ENCODE assay signal across 22 cellular contexts in genomic region chr2:137255345-137255744, GRCh38.
DNase-seq lines count a peak whose midpoint lies in the region; ATAC-seq, FAIRE-seq and TF ChIP-seq lines count a peak whose summit lies in the region.
"Had no signal": no experiment of that assay in that cellular context is flagged by ENCODE, and none has a peak within 500 bp of the region (broad histone marks: within the 10 kb centered on the region; RNA-seq: fewer than 3 reads in every experiment).

No MANE protein-coding gene starts in this region.

- H2BK5ac ChIP-seq in H1 (ENCODE audit: low read depth, low read length): no peak overlapping the region; the same call in 1 of the 2 replicates

- H3K4me1 ChIP-seq in GM23248 (ENCODE audit: insufficient read depth) (peaks cover 40% of the 10 kb centered on the region), H1 (replicated peaks in 1 of 4; ENCODE audit: control insufficient read depth in 3 of 4, insufficient read depth in 4 of 4, low read length in 3 of 4) (peaks cover 0 to 2% (median 0%) of the 10 kb centered on the region in 4 experiments; a peak in 1 of 7 replicates), skeletal muscle satellite cell (ENCODE audit: control insufficient read depth, insufficient read depth, low read length) (peaks cover 47% of the 10 kb centered on the region), hepatocyte (ENCODE audit: insufficient read depth) (no peaks in the 10 kb centered on the region)
- H3K4me1 ChIP-seq: BE2C had no signal

- H2AFZ ChIP-seq in GM23248 (no peak overlapping the region), H1 (ENCODE audit: low read length) (no peak overlapping the region; the same call in 1 of the 2 replicates), hepatocyte (no peak overlapping the region)

- in situ Hi-C loops in GM23248 (cut with MboI): no loop called here

- H3K27ac ChIP-seq in GM23248 (peak overlapping the region; percentile 22; the same call in 1 of the 2 replicates), RWPE1 (peak overlapping the region; percentile 86), H1 (ENCODE audit: low read depth, low read length) (no peak overlapping the region), hepatocyte (no peak overlapping the region)

- no peak overlapping the region for H4K5ac ChIP-seq in H1 (ENCODE audit: insufficient read length, low read depth, low read length)

- H3K36me3 ChIP-seq in GM23248 (ENCODE audit: low read depth) (no peaks in the 10 kb centered on the region), H1 (ENCODE audit: control insufficient read depth in 2 of 4, insufficient read depth in 4 of 4, low read length in 3 of 4) (no peaks in the 10 kb centered on the region), skeletal muscle satellite cell (ENCODE audit: insufficient read depth, low read length) (no peaks in the 10 kb centered on the region), hepatocyte (replicated peaks; ENCODE audit: insufficient read depth, low read depth) (no peaks in the 10 kb centered on the region)
- H3K36me3 ChIP-seq: BE2C had no signal

- H4K8ac ChIP-seq in H1 (ENCODE audit: extremely low read depth, insufficient read depth, low read length): no peak overlapping the region

- WGBS in GM23248 (ENCODE audit: low coverage in 1 of 2, low lambda C conversion rate in 2 of 2, missing lambda C conversion rate in 2 of 2), 2 experiments: 33 to 49% methylated on average over 2 of the region's 2 CpGs
- 84% methylated on average over 2 of the region's 2 CpGs; no CpG with 5 or more reads in 1 of the 2 experiments for WGBS in H1 (ENCODE audit: extremely low coverage in 1 of 2, insufficient coverage in 1 of 2, insufficient read length in 1 of 2, insufficient replicate concordance in 2 of 2, low coverage in 1 of 2, low lambda C conversion rate in 2 of 2, missing lambda C conversion rate in 1 of 2), 2 experiments
- 71% methylated on average over 2 of the region's 2 CpGs for WGBS in hepatocyte (ENCODE audit: low lambda C conversion rate, missing lambda C conversion rate)

- no peak overlapping the region for H2BK20ac ChIP-seq in H1 (ENCODE audit: low read length)

- TF ChIP-seq POLR2A in H1 (IDR thresholded peaks at IDR 0.05; ENCODE audit: control extremely low read depth in 1 of 2, low read depth in 2 of 2, low read length in 2 of 2): no peak

- no peak for ATAC-seq in GM21515 (IDR thresholded peaks at IDR 0.05; ENCODE audit: unreplicated experiment)
- no peak for ATAC-seq in HG03432 (IDR thresholded peaks at IDR 0.05; ENCODE audit: unreplicated experiment)
- ATAC-seq: GM12878, HCT116 had no signal

- no peak overlapping the region for H3K14ac ChIP-seq in H1 (ENCODE audit: insufficient read length)

- no peaks in the 10 kb centered on the region for H3K79me1 ChIP-seq in H1 (ENCODE audit: low read depth, low read length)

- no peak overlapping the region for H3K9ac ChIP-seq in GM23248
- no peak overlapping the region for H3K9ac ChIP-seq in H1 (replicated peaks in 1 of 4; ENCODE audit: extremely low read depth in 1 of 4, low read depth in 3 of 4, low read length in 3 of 4)
- no peak overlapping the region for H3K9ac ChIP-seq in skeletal muscle satellite cell (ENCODE audit: low read depth, low read length)
- H3K9ac ChIP-seq: SK-N-SH had no signal

- peak overlapping the region; percentile 59 for H2BK120ac ChIP-seq in H1 (replicated peaks; ENCODE audit: low read depth, low read length)

- H3K56ac ChIP-seq in H1 (replicated peaks; ENCODE audit: insufficient read length, low read depth, low read length): no peak overlapping the region

- H3F3A ChIP-seq in GM23248 (ENCODE audit: insufficient read depth): peaks cover 41% of the 10 kb centered on the region

- H2BK15ac ChIP-seq in H1 (ENCODE audit: low read length): peak overlapping the region; percentile 48; the same call in 1 of the 2 replicates

- no peaks in the 10 kb centered on the region for H3K23me2 ChIP-seq in H1 (ENCODE audit: low read depth, low read length)

- H3K9me2 ChIP-seq in GM23248 (ENCODE audit: insufficient read depth) (no peaks in the 10 kb centered on the region), hepatocyte (replicated peaks; ENCODE audit: insufficient read depth) (no peaks in the 10 kb centered on the region)
- H3K9me2 ChIP-seq: SK-N-SH had no signal

- POLR2A ChIA-PET in RWPE1 (lab: Yijun Ruan, JAX; ENCODE audit: low non-redundant PET) (no interaction called here), H1 (lab: Charles Lee; ENCODE audit: partially characterized antibody) (no interaction called here)

- H3K4me3 ChIP-seq in GM23248 (no peak overlapping the region), H1 (ENCODE audit: extremely low read depth in 1 of 4, insufficient read depth in 2 of 4, low read depth in 3 of 4, low read length in 4 of 4) (no peak overlapping the region), skeletal muscle satellite cell (ENCODE audit: low read length) (peak overlapping the region; percentile 15), hepatocyte (no peak overlapping the region)
- H3K4me3 ChIP-seq: GM12878 had no signal

- H3K27me3 ChIP-seq in GM23248 (replicated peaks; ENCODE audit: insufficient read depth) (no peaks in the 10 kb centered on the region), H1 (replicated peaks in 1 of 4; ENCODE audit: control insufficient read depth in 3 of 4, extremely low read depth in 1 of 4, insufficient read depth in 3 of 4, low read length in 3 of 4) (no peaks in the 10 kb centered on the region), skeletal muscle satellite cell (ENCODE audit: control insufficient read depth, insufficient read depth, low read length) (no peaks in the 10 kb centered on the region), hepatocyte (no peaks in the 10 kb centered on the region)
- H3K27me3 ChIP-seq: BE2C had no signal

- H3K23ac ChIP-seq in H1 (ENCODE audit: insufficient read length): no peak overlapping the region

- TF ChIP-seq EP300 in H1 (IDR thresholded peaks at IDR 0.05; ENCODE audit: borderline replicate concordance in 1 of 2, low read depth in 2 of 2, low read length in 2 of 2): no peak

- no peak for FAIRE-seq in H1 (lab: Jason Lieb, UNC)
- FAIRE-seq: A204.1, GM12878 had no signal

- TF ChIP-seq RAD21 in H1 (IDR thresholded peaks at IDR 0.05 in 1 of 2, conservative IDR thresholded peaks at IDR 0.05 in 1 of 2; ENCODE audit: low read depth in 2 of 2, low read length in 2 of 2): no peak

- no peak overlapping the region for H2AK5ac ChIP-seq in H1 (ENCODE audit: low read depth, low read length)

- CTCF ChIA-PET in RWPE1 (lab: Yijun Ruan, JAX): interaction anchor here (0.7 kb wide), 1 partner anchor 1166 kb away, joined by 3 read pairs; no protein-coding TSS in a partner anchor
- CTCF ChIA-PET in H1 (lab: Charles Lee; ENCODE audit: partially characterized antibody): no interaction called here

- H3K4ac ChIP-seq in H1 (replicated peaks; ENCODE audit: insufficient read length, low read depth, low read length): no peak overlapping the region

- H2BK12ac ChIP-seq in H1 (ENCODE audit: low read depth, low read length): no peak overlapping the region; the same call in 1 of the 2 replicates

- H3K18ac ChIP-seq in H1 (ENCODE audit: extremely low read depth, low read length): no peak overlapping the region

- TF ChIP-seq CTCF in RWPE1 (conservative IDR thresholded peaks at IDR 0.05; ENCODE audit: low read depth) (no peak), H1 (IDR thresholded peaks at IDR 0.05; ENCODE audit: control extremely low read depth in 1 of 3, insufficient read depth in 1 of 3, low read depth in 1 of 3, low read length in 3 of 3) (no peak), hepatocyte (IDR thresholded peaks at IDR 0.05; ENCODE audit: poor library complexity) (no peak)

- DNase-seq in GM23248 (peak; percentile 13), RWPE1 (ENCODE audit: low spot score) (no peak), H1 (ENCODE audit: low read depth in 1 of 2, low spot score in 2 of 2) (no peak), hepatocyte (ENCODE audit: low spot score) (no peak)
- DNase-seq: BE2C, COR-L47, DND-41, GOT3, NCI-H1417, NCI-H1694 treated with DMSO at 0.1 percent for 48 hours, NCI-H2081 treated with DMSO at 0.1 percent for 48 hours, NCI-H2171 treated with DMSO at 0.1 percent for 48 hours, NCI-H446, NCI-H526, SHP77 treated with DMSO at 0.1 percent for 48 hours, SK-N-SH had no signal

- H3K79me2 ChIP-seq in GM23248 (ENCODE audit: insufficient read depth): no peaks in the 10 kb centered on the region
- no peaks in the 10 kb centered on the region for H3K79me2 ChIP-seq in H1 (ENCODE audit: control insufficient read depth in 1 of 2, insufficient read depth in 2 of 2, low read length in 2 of 2)
- no peaks in the 10 kb centered on the region for H3K79me2 ChIP-seq in hepatocyte

- H3K9me3 ChIP-seq in GM23248 (ENCODE audit: low read depth) (no peaks in the 10 kb centered on the region), H1 (ENCODE audit: insufficient read depth in 2 of 2, low read depth in 1 of 2, low read length in 1 of 2) (no peaks in the 10 kb centered on the region), skeletal muscle satellite cell (replicated peaks; ENCODE audit: low read length) (no peaks in the 10 kb centered on the region), hepatocyte (ENCODE audit: low read depth) (no peaks in the 10 kb centered on the region)
- H3K9me3 ChIP-seq: BE2C, SK-N-SH had no signal

- no peak overlapping the region for H4K91ac ChIP-seq in H1 (replicated peaks; ENCODE audit: insufficient read length, low read length)

- H3K4me2 ChIP-seq in GM23248 (ENCODE audit: unreplicated experiment) (no peak overlapping the region), H1 (ENCODE audit: insufficient read depth in 1 of 2, low read depth in 2 of 2, low read length in 2 of 2) (no peak overlapping the region), skeletal muscle satellite cell (ENCODE audit: low read length) (peak overlapping the region; percentile 23), hepatocyte (no peak overlapping the region)
- H3K4me2 ChIP-seq: SK-N-SH had no signal

- no peaks in the 10 kb centered on the region for H4K20me1 ChIP-seq in GM23248 (ENCODE audit: insufficient read depth)
- H4K20me1 ChIP-seq in H1 (replicated peaks in 1 of 2; ENCODE audit: control insufficient read depth in 1 of 2, insufficient read depth in 2 of 2, low read length in 2 of 2): no peaks in the 10 kb centered on the region
- no peaks in the 10 kb centered on the region for H4K20me1 ChIP-seq in hepatocyte (ENCODE audit: insufficient read depth, poor library complexity, severe bottlenecking)

TF ChIP-seq in H1, 55 proteins besides CTCF, POLR2A, EP300 and RAD21 (continues in another document):
- TF ChIP-seq KDM4A (IDR thresholded peaks at IDR 0.05; ENCODE audit: low read depth, low read length, severe bottlenecking) (no peak), MAFK (IDR thresholded peaks at IDR 0.05; ENCODE audit: low read depth, low read length) (no peak), ATF3 (IDR thresholded peaks at IDR 0.05; ENCODE audit: insufficient read depth, low read depth, low read length) (no peak), YY1 (IDR thresholded peaks at IDR 0.05; ENCODE audit: low read depth, low read length) (no peak), SUZ12 (IDR thresholded peaks at IDR 0.05; ENCODE audit: low read length) (no peak), SIN3A (conservative IDR thresholded peaks at IDR 0.05 in 1 of 2, IDR thresholded peaks at IDR 0.05 in 1 of 2; ENCODE audit: low read depth in 1 of 2, low read length in 2 of 2) (no peak), KDM5A (IDR thresholded peaks at IDR 0.05; ENCODE audit: low read length) (no peak)

Comparison
In these comparisons a context has a peak if more than half of its experiments do, and no peak if none do; other contexts are left out.
1. H3K27ac ChIP-seq: peak in GM23248 (single experiment) and RWPE1 (single experiment); none in H1 (single experiment) and hepatocyte (single experiment).